ENCODE assay signal across 12 cellular contexts in the genomic region with DNA sequence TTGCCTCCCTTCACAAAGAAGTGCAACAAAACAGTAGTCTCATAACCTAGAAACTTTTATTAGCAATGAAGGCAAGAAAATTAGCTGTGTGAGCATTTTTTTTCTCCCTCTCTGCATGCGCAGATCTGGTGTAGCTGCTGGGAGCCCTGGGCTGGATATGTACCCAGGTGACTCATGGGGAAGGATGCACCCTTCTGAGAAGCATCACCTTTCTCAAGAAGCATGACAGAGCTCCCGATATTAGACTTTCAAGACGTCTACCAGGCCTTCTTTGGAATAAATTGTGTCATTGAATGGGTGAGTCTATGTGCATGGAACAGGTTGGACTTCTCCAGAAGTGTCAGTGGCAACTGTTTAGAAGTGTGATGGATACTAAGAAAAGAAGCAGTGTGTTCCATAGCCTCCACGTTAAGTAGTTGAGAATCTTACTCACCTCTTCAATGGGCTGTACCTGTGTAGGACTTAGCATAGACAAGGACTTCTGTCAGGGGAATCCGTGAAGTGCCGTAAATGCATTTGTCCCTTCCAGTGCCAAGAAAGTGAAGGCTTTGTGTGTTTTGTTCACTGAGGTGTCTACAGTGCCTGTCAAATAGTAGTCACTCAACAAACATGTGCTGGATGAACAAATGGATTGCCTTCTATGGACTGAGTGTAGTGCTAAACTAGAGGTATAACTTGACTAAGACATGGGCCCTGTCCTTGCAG. TPM values are rescaled to one million over a fixed set of nuclear protein-coding genes. Genes with fewer than 3 reads are reported as not detected.
DNase-seq lines count a peak whose midpoint lies in the region; ATAC-seq and TF ChIP-seq lines count a peak whose summit lies in the region.
"Had no signal": no experiment of that assay in that cellular context is flagged by ENCODE, and none has a peak within 500 bp of the region (broad histone marks: within the 10 kb centered on the region; RNA-seq: fewer than 3 reads in every experiment).

No MANE protein-coding gene starts in this region.

- no peak for TF ChIP-seq CTCF in dorsolateral prefrontal cortex (IDR thresholded peaks at IDR 0.05 in 54 of 56, conservative IDR thresholded peaks at IDR 0.05 in 2 of 56; ENCODE audit: low read depth in 1 of 56, partially characterized antibody in 56 of 56)

- H3K27ac ChIP-seq in dorsolateral prefrontal cortex: no peak overlapping the region
- H3K27ac ChIP-seq: adrenal gland had no signal

- no peaks in the 10 kb centered on the region for H3K27me3 Mint-ChIP-seq in T-helper 1 cell treated with Interleukin-12 subunit alpha and Interleukin-12 subunit beta and Interleukin-4 antibody, amounts not matched to agents 30 μg/mL and 1 μg/mL, for 36 hours (ENCODE audit: low read depth)

- DNase-seq in activated T-cell treated with anti-CD3 and anti-CD28 coated beads for 4 hours (peak; percentile 29), dorsolateral prefrontal cortex (no peak), ACHN (no peak), MV-4-11 (lab: John Stamatoyannopoulos, UW) (no peak)
- peak; percentile 46 to 64 for DNase-seq in stimulated activated CD8-positive, alpha-beta memory T cell treated with anti-CD3 and anti-CD28 coated beads, Interleukin-15, amount 100 ng/mL, for 48 hours (ENCODE audit: low read depth in 2 of 2)
- DNase-seq: adrenal gland, kidney, NCI-H2171 treated with DMSO at 0.1 percent for 48 hours had no signal

- ATAC-seq in esophagus mucosa (peak; percentile 88), GM21723 (IDR thresholded peaks at IDR 0.05; ENCODE audit: unreplicated experiment) (no peak)

- H3K27ac Mint-ChIP-seq in T-helper 1 cell treated with Interleukin-12 subunit alpha and Interleukin-12 subunit beta and Interleukin-4 antibody, amounts not matched to agents 30 μg/mL and 1 μg/mL, for 36 hours: peak overlapping the region; percentile 92

- H3K27me3 ChIP-seq in dorsolateral prefrontal cortex: no peaks in the 10 kb centered on the region
- H3K27me3 ChIP-seq: adrenal gland had no signal

- H3K4me3 ChIP-seq in dorsolateral prefrontal cortex: no peak overlapping the region
- H3K4me3 ChIP-seq: adrenal gland had no signal

- H3K36me3 Mint-ChIP-seq in T-helper 1 cell treated with Interleukin-12 subunit alpha and Interleukin-12 subunit beta and Interleukin-4 antibody, amounts not matched to agents 30 μg/mL and 1 μg/mL, for 36 hours (ENCODE audit: low read depth): peaks cover 11% of the 10 kb centered on the region

- intact Hi-C loops in dorsolateral prefrontal cortex (cut with DNase I): no loop called here

- H3K4me1 Mint-ChIP-seq in T-helper 1 cell treated with Interleukin-12 subunit alpha and Interleukin-12 subunit beta and Interleukin-4 antibody, amounts not matched to agents 30 μg/mL and 1 μg/mL, for 36 hours (ENCODE audit: low read depth): peaks cover 60% of the 10 kb centered on the region

- in situ Hi-C loops in ACHN (cut with HindIII; ENCODE audit: low pct_ligation_motif_present, low pct_unique_long_range_greater_than_20kb, low sequenced_read_pairs): no loop called here

- peak overlapping the region; percentile 73 for H3K4me3 Mint-ChIP-seq in T-helper 1 cell treated with Interleukin-12 subunit alpha and Interleukin-12 subunit beta and Interleukin-4 antibody, amounts not matched to agents 30 μg/mL and 1 μg/mL, for 36 hours

- H3K9me3 Mint-ChIP-seq in T-helper 1 cell treated with Interleukin-12 subunit alpha and Interleukin-12 subunit beta and Interleukin-4 antibody, amounts not matched to agents 30 μg/mL and 1 μg/mL, for 36 hours: peaks cover 3% of the 10 kb centered on the region

RNA-seq across cellular contexts. Expression of a gene that starts 47.7 kb away (rescaled TPM):
- total RNA-seq in esophagus mucosa (21.2 TPM), dorsolateral prefrontal cortex (10 to 100 TPM; 12.6 to 59.7 (median 33.3) TPM)
- total RNA-seq: LHCN-M2 had no signal

Comparison
In these comparisons a context has a peak if more than half of its experiments do, and no peak if none do; other contexts are left out.
1. DNase-seq: peak in activated T-cell treated with anti-CD3 and anti-CD28 coated beads for 4 hours (single experiment) and stimulated activated CD8-positive, alpha-beta memory T cell treated with anti-CD3 and anti-CD28 coated beads, Interleukin-15, amount 100 ng/mL, for 48 hours (2 of 2); none in dorsolateral prefrontal cortex (0 of 10), ACHN (single experiment) and MV-4-11 (single experiment).